In the genomic region with DNA sequence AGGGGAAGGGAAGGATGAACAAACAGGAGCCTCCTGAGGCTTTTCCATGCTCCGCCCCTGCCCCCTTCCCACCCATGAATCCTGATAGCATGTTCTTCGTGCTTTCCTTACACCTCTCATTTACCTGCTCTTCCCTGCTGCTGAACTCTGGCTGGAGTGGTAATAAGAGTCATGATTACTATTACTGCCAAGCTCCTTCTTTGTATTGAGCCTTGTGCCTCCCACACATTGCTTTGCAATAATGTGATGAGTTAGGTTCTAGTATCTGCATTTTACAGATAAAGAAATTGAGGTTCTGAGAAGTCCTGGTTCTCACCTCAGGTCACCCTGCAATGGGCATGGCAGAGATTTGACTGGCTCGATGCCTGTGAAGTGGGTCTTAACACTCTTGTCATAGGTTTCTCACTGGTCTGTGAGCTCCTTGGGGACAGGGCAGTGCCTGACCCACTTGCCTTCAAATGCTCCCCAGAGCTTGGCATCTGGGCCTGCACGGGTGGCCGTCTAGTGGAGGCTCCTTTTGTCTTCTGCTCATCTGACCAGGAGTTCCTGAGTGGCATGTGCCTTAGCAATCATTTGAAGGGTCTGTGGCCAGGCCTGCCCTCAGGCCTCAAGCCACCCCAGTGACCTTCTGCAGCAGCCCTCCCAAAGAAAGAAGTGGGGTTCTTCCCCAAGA, we compare ENCODE assay signal across 29 cellular contexts.
"Had no signal": no experiment of that assay in that cellular context is flagged by ENCODE, and none has a peak within 500 bp of the region (broad histone marks: within the 10 kb centered on the region; RNA-seq: fewer than 3 reads in every experiment).

No MANE protein-coding gene starts in this region.

- H3K4me1 Mint-ChIP-seq: activated naive CD4-positive, alpha-beta T cell treated with anti-CD3 and anti-CD28 coated beads, Interleukin-2, amount 10 ng/mL, durations not matched to agents 7 days and 5 days; central memory CD8-positive, alpha-beta T cell; naive B cell had no signal

- H3K27ac Mint-ChIP-seq: activated naive CD4-positive, alpha-beta T cell treated with anti-CD3 and anti-CD28 coated beads, Interleukin-2, amount 10 ng/mL, durations not matched to agents 7 days and 5 days; activated T-helper 1 cell treated with anti-CD3 and anti-CD28 coated beads, Interleukin-12 subunit alpha, Interleukin-12 subunit beta, Interleukin-2, Interleukin-4 antibody, amounts not matched to agents 30 ng/mL and 10 ng/mL and 1 ng/mL, durations not matched to agents 14 hours and 24 hours and 36 hours; mesothelial cell of epicardium; naive B cell; T-helper 1 cell treated with Interleukin-12 subunit alpha and Interleukin-12 subunit beta and Interleukin-4 antibody, amounts not matched to agents 30 μg/mL and 1 μg/mL, for 36 hours had no signal

- H3K79me2 ChIP-seq: parathyroid adenoma had no signal

- FAIRE-seq: bronchial epithelial cell, urothelium cell line had no signal

- H3K9ac ChIP-seq: parathyroid adenoma had no signal

- H3K9me3 Mint-ChIP-seq: activated naive CD4-positive, alpha-beta T cell treated with anti-CD3 and anti-CD28 coated beads, Interleukin-2, amount 10 ng/mL, durations not matched to agents 7 days and 5 days; activated T-helper 1 cell treated with anti-CD3 and anti-CD28 coated beads, Interleukin-12 subunit alpha, Interleukin-12 subunit beta, Interleukin-2, Interleukin-4 antibody, amounts not matched to agents 30 ng/mL and 10 ng/mL and 1 ng/mL, durations not matched to agents 14 hours and 24 hours and 36 hours; central memory CD8-positive, alpha-beta T cell; immature natural killer cell; mesothelial cell of epicardium; naive B cell; T-helper 1 cell treated with Interleukin-12 subunit alpha and Interleukin-12 subunit beta and Interleukin-4 antibody, amounts not matched to agents 30 μg/mL and 1 μg/mL, for 36 hours had no signal

- H3K4me2 ChIP-seq: smooth muscle cell had no signal

- H3K27ac ChIP-seq: gastroesophageal sphincter, parathyroid adenoma, psoas muscle, suprapubic skin, tibial artery, WERI-Rb-1 had no signal

- H3K4me3 ChIP-seq: gastroesophageal sphincter, psoas muscle, smooth muscle cell, suprapubic skin, tibial artery had no signal

- H3K4me1 ChIP-seq: parathyroid adenoma had no signal

- H3K36me3 Mint-ChIP-seq: activated naive CD4-positive, alpha-beta T cell treated with anti-CD3 and anti-CD28 coated beads, Interleukin-2, amount 10 ng/mL, durations not matched to agents 7 days and 5 days; mesothelial cell of epicardium; naive B cell had no signal

- H3K36me3 ChIP-seq: gastroesophageal sphincter, suprapubic skin, tibial artery, WERI-Rb-1 had no signal

- DNase-seq: activated CD4-positive, alpha-beta T cell treated with anti-CD3 and anti-CD28 coated beads for 48 hours; activated CD4-positive, alpha-beta T cell treated with anti-CD3 and anti-CD28 coated beads, Interleukin-2, amount 50 U/mL, for 48 hours; activated CD8-positive, alpha-beta memory T cell treated with anti-CD3 and anti-CD28 coated beads, Interleukin-2, amount 50 U/mL, for 4 hours; activated effector memory CD4-positive, alpha-beta T cell treated with anti-CD3 and anti-CD28 coated beads, Interleukin-2, amount 50 U/mL, for 16 hours; activated naive CD4-positive, alpha-beta T cell treated with anti-CD3 and anti-CD28 coated beads, Interleukin-2, amount 10 ng/mL, durations not matched to agents 7 days and 5 days; activated T-cell treated with anti-CD3 and anti-CD28 coated beads, Interleukin-2, amount 50 U/mL, for 1 hour; amygdala; effector memory CD4-positive, alpha-beta T cell; hippocampal formation; immature natural killer cell; naive B cell; psoas muscle; stimulated activated CD4-positive, alpha-beta T cell treated with anti-CD3 and anti-CD28 coated beads, Interleukin-15, amount 100 ng/mL, for 24 hours; stimulated activated CD4-positive, alpha-beta T cell treated with anti-CD3 and anti-CD28 coated beads, Interleukin-2, amount 100 ng/mL, for 24 hours; SW 1271; T1000; tibial artery; WERI-Rb-1 had no signal

- H3K4me3 Mint-ChIP-seq: activated naive CD4-positive, alpha-beta T cell treated with anti-CD3 and anti-CD28 coated beads, Interleukin-2, amount 10 ng/mL, durations not matched to agents 7 days and 5 days; activated T-helper 1 cell treated with anti-CD3 and anti-CD28 coated beads, Interleukin-12 subunit alpha, Interleukin-12 subunit beta, Interleukin-2, Interleukin-4 antibody, amounts not matched to agents 30 ng/mL and 10 ng/mL and 1 ng/mL, durations not matched to agents 14 hours and 24 hours and 36 hours; central memory CD8-positive, alpha-beta T cell; immature natural killer cell; mesothelial cell of epicardium; naive B cell; T-helper 1 cell treated with Interleukin-12 subunit alpha and Interleukin-12 subunit beta and Interleukin-4 antibody, amounts not matched to agents 30 μg/mL and 1 μg/mL, for 36 hours had no signal

- ATAC-seq: activated CD4-positive, CD25-positive, alpha-beta regulatory T cell treated with anti-CD3 and anti-CD28 coated beads, Interleukin-2, amount 50 U/mL, for 24 hours; gastroesophageal sphincter; psoas muscle had no signal

- H3K9me3 ChIP-seq: gastroesophageal sphincter, psoas muscle, suprapubic skin, tibial artery had no signal

- H2AFZ ChIP-seq: parathyroid adenoma had no signal

- H3K27me3 ChIP-seq: gastroesophageal sphincter, suprapubic skin, tibial artery had no signal
